In genomic region chr1:95366498-95366897, GRCh38 we compare ENCODE assay signal across 17 cellular contexts.
DNase-seq lines count a peak whose midpoint lies in the region; ATAC-seq and TF ChIP-seq lines count a peak whose summit lies in the region.
"Had no signal": no experiment of that assay in that cellular context is flagged by ENCODE, and none has a peak within 500 bp of the region (broad histone marks: within the 10 kb centered on the region; RNA-seq: fewer than 3 reads in every experiment).

No MANE protein-coding gene starts in this region.

- no peak overlapping the region for H4K8ac ChIP-seq in mesendoderm (ENCODE audit: low read depth, low read length)

- ATAC-seq in GM23338: no peak
- ATAC-seq: A549; CD8-positive, alpha-beta T cell had no signal

- no peaks in the 10 kb centered on the region for H3F3A ChIP-seq in GM23338 (replicated peaks; ENCODE audit: low read depth)

- H3K27ac Mint-ChIP-seq in GM23338 (no peak overlapping the region), endodermal cell (no peak overlapping the region)
- H3K27ac Mint-ChIP-seq: B cell; CD4-positive, alpha-beta T cell; CD8-positive, alpha-beta T cell had no signal

- H3K18ac ChIP-seq in mesendoderm (ENCODE audit: low read length): no peak overlapping the region

- H3K4me3 Mint-ChIP-seq in GM23338 (no peak overlapping the region), endodermal cell (no peak overlapping the region)
- H3K4me3 Mint-ChIP-seq: B cell; CD4-positive, alpha-beta T cell; CD8-positive, alpha-beta T cell had no signal

- no peaks in the 10 kb centered on the region for H3K27me3 ChIP-seq in GM23338 (ENCODE audit: insufficient read depth)
- no peaks in the 10 kb centered on the region for H3K27me3 ChIP-seq in endodermal cell (ENCODE audit: control insufficient read depth, insufficient read depth, low read length, poor library complexity, severe bottlenecking)
- H3K27me3 ChIP-seq in mesendoderm (ENCODE audit: insufficient read depth, low read length, poor library complexity): no peaks in the 10 kb centered on the region
- no peaks in the 10 kb centered on the region for H3K27me3 ChIP-seq in prostate gland (replicated peaks; ENCODE audit: insufficient read depth)
- H3K27me3 ChIP-seq: BLaER1 treated with 17β-estradiol and CSF1 and Interleukin-3, amounts not matched to agents 10 nM and 100 nM had no signal

- H3K9me3 ChIP-seq in endodermal cell (ENCODE audit: control insufficient read depth, low read length) (no peaks in the 10 kb centered on the region), prostate gland (no peaks in the 10 kb centered on the region)
- H3K9me3 ChIP-seq: A549, Caco-2 had no signal

- H3K27ac ChIP-seq in GM23338 (ENCODE audit: low read depth) (no peak overlapping the region), endodermal cell (ENCODE audit: low read depth, low read length) (no peak overlapping the region), mesendoderm (ENCODE audit: low read depth, low read length) (no peak overlapping the region), prostate gland (no peak overlapping the region)
- H3K27ac ChIP-seq: 22Rv1; A549; BLaER1 treated with 17β-estradiol and CSF1 and Interleukin-3, amounts not matched to agents 10 nM and 100 nM; C4-2B had no signal

- no peak overlapping the region for H3K9ac ChIP-seq in endodermal cell (ENCODE audit: extremely low read depth, low read length, poor library complexity, severe bottlenecking)
- H3K9ac ChIP-seq in mesendoderm (ENCODE audit: low read length): no peak overlapping the region
- H3K9ac ChIP-seq: BLaER1 treated with 17β-estradiol and CSF1 and Interleukin-3, amounts not matched to agents 10 nM and 100 nM had no signal

- H3K36me3 Mint-ChIP-seq in GM23338 (ENCODE audit: low read depth): no peaks in the 10 kb centered on the region
- no peaks in the 10 kb centered on the region for H3K36me3 Mint-ChIP-seq in endodermal cell (ENCODE audit: low read depth)
- H3K36me3 Mint-ChIP-seq: CD8-positive, alpha-beta T cell had no signal

- peaks cover 7% of the 10 kb centered on the region; the same call in 1 of the 2 replicates for H3K9me2 ChIP-seq in GM23338 (ENCODE audit: insufficient read depth)

- no peak overlapping the region for H3K4ac ChIP-seq in mesendoderm (ENCODE audit: low read depth, low read length)

- TF ChIP-seq CTCF in GM23338 (conservative IDR thresholded peaks at IDR 0.05; ENCODE audit: low read depth in 2 of 2) (0 out of 4 replicates have a peak, but pooled peaks have one; percentile 5 to 17), endodermal cell (conservative IDR thresholded peaks at IDR 0.05) (peak; percentile 54), prostate gland (IDR thresholded peaks at IDR 0.05) (no peak)

- H2BK15ac ChIP-seq in mesendoderm (replicated peaks; ENCODE audit: low read depth): no peak overlapping the region

- H3K9me3 Mint-ChIP-seq in GM23338 (no peaks in the 10 kb centered on the region), endodermal cell (no peaks in the 10 kb centered on the region)
- H3K9me3 Mint-ChIP-seq: CD8-positive, alpha-beta T cell had no signal

- H3K23ac ChIP-seq in mesendoderm (ENCODE audit: low read length): no peak overlapping the region

- no peak overlapping the region for H3K56ac ChIP-seq in mesendoderm (ENCODE audit: low read length)

- H3K36me3 ChIP-seq in GM23338 (ENCODE audit: insufficient read depth) (no peaks in the 10 kb centered on the region), endodermal cell (ENCODE audit: control insufficient read depth, insufficient read depth, low read length) (no peaks in the 10 kb centered on the region), mesendoderm (ENCODE audit: control insufficient read depth, insufficient read depth, low read length) (no peaks in the 10 kb centered on the region), prostate gland (no peaks in the 10 kb centered on the region)
- H3K36me3 ChIP-seq: BLaER1 treated with 17β-estradiol and CSF1 and Interleukin-3, amounts not matched to agents 10 nM and 100 nM had no signal

- intact Hi-C loops in prostate gland (cut with DNase I): no loop called here

- H2AFZ ChIP-seq in GM23338: no peak overlapping the region

- no peaks in the 10 kb centered on the region for H3K79me2 ChIP-seq in GM23338 (replicated peaks; ENCODE audit: insufficient read depth)
- H3K79me2 ChIP-seq in mesendoderm (ENCODE audit: control insufficient read depth, insufficient read depth, low read length): no peaks in the 10 kb centered on the region

- H3K4me3 ChIP-seq in GM23338 (no peak overlapping the region), endodermal cell (ENCODE audit: low read length) (no peak overlapping the region), mesendoderm (ENCODE audit: low read length) (no peak overlapping the region), prostate gland (no peak overlapping the region)
- H3K4me3 ChIP-seq: A549; BLaER1 treated with 17β-estradiol and CSF1 and Interleukin-3, amounts not matched to agents 10 nM and 100 nM had no signal

- WGBS in endodermal cell (ENCODE audit: insufficient coverage in 1 of 2, insufficient read length in 1 of 2), 2 experiments: 90% methylated on average over 3 of the region's 3 CpGs; no CpG with 5 or more reads in 1 of the 2 experiments
- whole genome bisulfite sequencing in mesendoderm (ENCODE audit: extremely low coverage, insufficient coverage, low lambda C conversion rate): no CpG with 5 or more reads among the region's 3 CpGs
- 91% methylated on average over 3 of the region's 3 CpGs for WGBS in prostate gland

- no peak for TF ChIP-seq POLR2A in prostate gland (IDR thresholded peaks at IDR 0.05)

- H4K5ac ChIP-seq in mesendoderm (ENCODE audit: low read length): no peak overlapping the region

- DNase-seq in GM23338 (ENCODE audit: low spot score): no peak
- no peak for DNase-seq in endodermal cell
- DNase-seq in mesendoderm: peak; percentile 3
- no peak for DNase-seq in NCI-H748 treated with DMSO at 0.1 percent for 48 hours (lab: John Stamatoyannopoulos, UW)
- DNase-seq in prostate gland (ENCODE audit: low spot score): no peak
- DNase-seq: AML-193; Caco-2; Calu3; CD4-positive, alpha-beta T cell; CD8-positive, alpha-beta T cell; DMS79 treated with DMSO at 0.1 percent for 48 hours; GF-D8 had no signal

- peak overlapping the region; percentile 54 for H2AK5ac ChIP-seq in mesendoderm (ENCODE audit: low read length)

- no peaks in the 10 kb centered on the region for H3K79me1 ChIP-seq in mesendoderm (ENCODE audit: low read length)

- H3K4me2 ChIP-seq in GM23338 (no peak overlapping the region), mesendoderm (ENCODE audit: low read length) (no peak overlapping the region)
- H3K4me2 ChIP-seq: A549; BLaER1 treated with 17β-estradiol and CSF1 and Interleukin-3, amounts not matched to agents 10 nM and 100 nM had no signal

- H4K20me1 ChIP-seq in GM23338 (replicated peaks; ENCODE audit: insufficient read depth): no peaks in the 10 kb centered on the region
- H4K20me1 ChIP-seq: BLaER1 treated with 17β-estradiol and CSF1 and Interleukin-3, amounts not matched to agents 10 nM and 100 nM had no signal

- H3K27me3 Mint-ChIP-seq in GM23338 (ENCODE audit: insufficient read depth, low read depth, poor library complexity) (no peaks in the 10 kb centered on the region), endodermal cell (ENCODE audit: insufficient read depth) (no peaks in the 10 kb centered on the region)
- H3K27me3 Mint-ChIP-seq: CD4-positive, alpha-beta T cell had no signal

- no peak overlapping the region for H2BK5ac ChIP-seq in mesendoderm (ENCODE audit: low read length)

- H2BK120ac ChIP-seq in mesendoderm (ENCODE audit: low read depth, low read length): no peak overlapping the region

- H3K4me1 ChIP-seq in GM23338 (ENCODE audit: insufficient read depth): peaks cover 9% of the 10 kb centered on the region; the same call in 1 of the 2 replicates
- peaks cover 7% of the 10 kb centered on the region for H3K4me1 ChIP-seq in endodermal cell (ENCODE audit: control insufficient read depth, insufficient read depth, low read length)
- H3K4me1 ChIP-seq in mesendoderm (ENCODE audit: control insufficient read depth, low read depth, low read length): peaks cover 3% of the 10 kb centered on the region
- H3K4me1 ChIP-seq in prostate gland (replicated peaks): peaks cover 3% of the 10 kb centered on the region
- H3K4me1 ChIP-seq: A549; BLaER1 treated with 17β-estradiol and CSF1 and Interleukin-3, amounts not matched to agents 10 nM and 100 nM; Caco-2 had no signal

- peaks cover 17% of the 10 kb centered on the region for H3K4me1 Mint-ChIP-seq in GM23338
- H3K4me1 Mint-ChIP-seq in endodermal cell: peaks cover 35% of the 10 kb centered on the region
- H3K4me1 Mint-ChIP-seq: B cell had no signal

TF ChIP-seq in GM23338, 12 proteins besides CTCF, POLR2A, EP300 and RAD21 (continues in another document):
- TF ChIP-seq ZNF331 (CRISPR knock-in tag; IDR thresholded peaks at IDR 0.05; ENCODE audit: low read depth) (no peak), EZH2 (IDR thresholded peaks at IDR 0.05; ENCODE audit: low read depth, unreplicated experiment) (no peak), ETS1 (IDR thresholded peaks at IDR 0.05) (no peak), JUNB (IDR thresholded peaks at IDR 0.05; ENCODE audit: unreplicated experiment) (no peak)

Comparison
In these comparisons a context has a peak if more than half of its experiments do, and no peak if none do; other contexts are left out.
1. CTCF ChIP-seq: peak in GM23338 (2 of 2) and endodermal cell (single experiment); none in prostate gland (0 of 4).